In genomic region chr3:73391984-73392383, GRCh38 we compare ENCODE assay signal across 24 cellular contexts.
"Had no signal": no experiment of that assay in that cellular context is flagged by ENCODE, and none has a peak within 500 bp of the region (broad histone marks: within the 10 kb centered on the region; RNA-seq: fewer than 3 reads in every experiment).

No MANE protein-coding gene starts in this region.

- H3K27ac ChIP-seq: colonic mucosa, coronary artery, dorsolateral prefrontal cortex, epithelial cell of prostate, foreskin keratinocyte, gastrocnemius medialis, heart right ventricle had no signal

- H3K4me1 ChIP-seq: colonic mucosa, esophagus squamous epithelium, foreskin keratinocyte, gastrocnemius medialis, gastroesophageal sphincter, heart left ventricle, heart right ventricle had no signal

- H3K27me3 ChIP-seq: colonic mucosa, dorsolateral prefrontal cortex, esophagus muscularis mucosa, esophagus squamous epithelium, foreskin keratinocyte, gastrocnemius medialis, gastroesophageal sphincter, heart left ventricle, heart right ventricle had no signal

- H3K9me3 ChIP-seq: colonic mucosa, esophagus muscularis mucosa, esophagus squamous epithelium, gastrocnemius medialis, gastroesophageal sphincter, heart left ventricle, heart right ventricle had no signal

- H3K4me3 Mint-ChIP-seq: dendritic cell treated with granulocyte-macrophage colony-stimulating factor and Interleukin-4, amounts not matched to agents 40 ng/mL and 50 ng/mL, for 4 days; effector memory CD8-positive, alpha-beta T cell; endodermal cell had no signal

- H3K4me3 ChIP-seq: colonic mucosa, coronary artery, dorsolateral prefrontal cortex, esophagus muscularis mucosa, esophagus squamous epithelium, gastrocnemius medialis, gastroesophageal sphincter, heart left ventricle, heart right ventricle had no signal

- ATAC-seq: effector memory CD8-positive, alpha-beta T cell; esophagus mucosa; foreskin keratinocyte; gastrocnemius medialis; gastroesophageal sphincter; heart left ventricle; heart right ventricle had no signal

- H3K9me3 Mint-ChIP-seq: dendritic cell treated with granulocyte-macrophage colony-stimulating factor and Interleukin-4, amounts not matched to agents 40 ng/mL and 50 ng/mL, for 4 days; endodermal cell had no signal

- H3K36me3 ChIP-seq: colonic mucosa had no signal

- DNase-seq: colonic mucosa; cortex of kidney; dermis blood vessel endothelial cell; dorsolateral prefrontal cortex; effector CD4-positive, alpha-beta T cell; effector CD8-positive, alpha-beta T cell; effector memory CD4-positive, alpha-beta T cell; effector memory CD8-positive, alpha-beta T cell; endodermal cell; erythroblast; esophagus squamous epithelium; foreskin fibroblast; foreskin keratinocyte; gastrocnemius medialis; glutamatergic neuron; head of caudate nucleus; heart left ventricle; heart right ventricle had no signal

- H3K27me3 Mint-ChIP-seq: dendritic cell treated with granulocyte-macrophage colony-stimulating factor and Interleukin-4, amounts not matched to agents 40 ng/mL and 50 ng/mL, for 4 days; effector memory CD8-positive, alpha-beta T cell had no signal

- H3K27ac Mint-ChIP-seq: dendritic cell treated with granulocyte-macrophage colony-stimulating factor and Interleukin-4, amounts not matched to agents 40 ng/mL and 50 ng/mL, for 4 days; effector memory CD8-positive, alpha-beta T cell; endodermal cell had no signal

- H3K4me1 Mint-ChIP-seq: endodermal cell had no signal
